Comparison of ENCODE assay signal across 13 cellular contexts in the genomic region with DNA sequence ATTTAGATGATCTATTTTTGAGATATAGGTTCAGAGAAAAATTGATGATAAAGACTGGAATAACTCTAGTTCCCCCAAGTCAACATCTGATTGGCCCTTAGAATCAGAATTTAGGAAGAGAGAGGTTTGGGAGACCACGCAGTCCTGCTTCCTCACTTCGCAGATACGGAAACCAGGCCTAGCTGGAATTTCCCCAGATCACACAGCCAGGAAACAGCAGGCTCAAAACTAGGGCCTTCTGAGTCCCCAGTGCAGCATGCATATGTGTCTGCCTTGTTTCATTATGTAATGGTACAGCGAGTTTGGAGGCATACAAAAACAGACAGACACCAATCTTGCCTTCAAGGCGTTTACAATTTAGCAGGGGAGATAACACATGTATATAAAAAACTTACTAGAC.
DNase-seq lines count a peak whose midpoint lies in the region; ATAC-seq, FAIRE-seq and TF ChIP-seq lines count a peak whose summit lies in the region.
"Had no signal": no experiment of that assay in that cellular context is flagged by ENCODE, and none has a peak within 500 bp of the region (broad histone marks: within the 10 kb centered on the region; RNA-seq: fewer than 3 reads in every experiment).

No MANE protein-coding gene starts in this region.

- no peaks in the 10 kb centered on the region for H3K9me3 Mint-ChIP-seq in dendritic cell treated with granulocyte-macrophage colony-stimulating factor and Interleukin-4, amounts not matched to agents 40 ng/mL and 50 ng/mL, for 4 days
- no peaks in the 10 kb centered on the region for H3K9me3 Mint-ChIP-seq in activated CD8-positive, alpha-beta memory T cell treated with anti-CD3 and anti-CD28 coated beads, Interleukin-2, amount 10 ng/mL, durations not matched to agents 7 days and 5 days (ENCODE audit: low read depth)
- H3K9me3 Mint-ChIP-seq: CD4-positive, alpha-beta T cell; GM23338; H9 had no signal

- no peak for FAIRE-seq in endothelial cell of umbilical vein (lab: Jason Lieb, UNC)

- H3K9ac ChIP-seq in BLaER1 (no peak overlapping the region), endothelial cell of umbilical vein (replicated peaks; ENCODE audit: extremely low read depth, insufficient read depth, low read length) (no peak overlapping the region)

- TF ChIP-seq POLR2A in endothelial cell of umbilical vein (IDR thresholded peaks at IDR 0.05; ENCODE audit: low read depth, low read length) = no peak

- H3K4me2 ChIP-seq in BLaER1 (peak overlapping the region; percentile 69; the same call in 1 of the 2 replicates), endothelial cell of umbilical vein (ENCODE audit: insufficient read depth, low read length) (no peak overlapping the region)
- H3K4me2 ChIP-seq: A549, GM23338 had no signal

- TF ChIP-seq CTCF in endothelial cell of umbilical vein (IDR thresholded peaks at IDR 0.05; ENCODE audit: extremely low read depth in 1 of 2, insufficient read depth in 1 of 2, low read depth in 1 of 2, low read length in 2 of 2) = no peak

- no TSS peak for BruUV-seq in endothelial cell of umbilical vein (replicated peaks; lab: Mats Ljungman, UMichigan)

- H3K4me1 ChIP-seq in BLaER1 (peaks cover 35% of the 10 kb centered on the region), endothelial cell of umbilical vein (ENCODE audit: control insufficient read depth, extremely low read depth, insufficient read depth, low read length) (no peaks in the 10 kb centered on the region)
- H3K4me1 ChIP-seq: A549 had no signal

- no peaks in the 10 kb centered on the region for H3K36me3 Mint-ChIP-seq in dendritic cell treated with granulocyte-macrophage colony-stimulating factor and Interleukin-4, amounts not matched to agents 40 ng/mL and 50 ng/mL, for 4 days (ENCODE audit: low read depth)
- no peaks in the 10 kb centered on the region for H3K36me3 Mint-ChIP-seq in activated CD8-positive, alpha-beta memory T cell treated with anti-CD3 and anti-CD28 coated beads, Interleukin-2, amount 10 ng/mL, durations not matched to agents 7 days and 5 days

- no peaks in the 10 kb centered on the region for H3K79me2 ChIP-seq in endothelial cell of umbilical vein (ENCODE audit: control insufficient read depth, insufficient read depth, low read length)

- H2AFZ ChIP-seq in endothelial cell of umbilical vein (ENCODE audit: low read depth, low read length) = no peak overlapping the region
- H2AFZ ChIP-seq: GM23338 had no signal

- H3K27me3 ChIP-seq in BLaER1 (no peaks in the 10 kb centered on the region), endothelial cell of umbilical vein (ENCODE audit: control insufficient read depth in 2 of 2, insufficient read depth in 2 of 2, low read length in 2 of 2) (no peaks in the 10 kb centered on the region)

- H3K36me3 ChIP-seq in BLaER1 (no peaks in the 10 kb centered on the region), endothelial cell of umbilical vein (ENCODE audit: control insufficient read depth in 2 of 2, extremely low read depth in 1 of 2, insufficient read depth in 2 of 2, low read length in 2 of 2) (no peaks in the 10 kb centered on the region)

- no peak for ATAC-seq in sciatic nerve
- no peak for ATAC-seq in activated CD8-positive, alpha-beta memory T cell treated with anti-CD3 and anti-CD28 coated beads, Interleukin-2, amount 10 ng/mL, durations not matched to agents 7 days and 5 days
- ATAC-seq: A549, GM23338 had no signal

- H4K20me1 ChIP-seq in BLaER1 (no peaks in the 10 kb centered on the region), endothelial cell of umbilical vein (replicated peaks; ENCODE audit: control insufficient read depth, extremely low read depth, insufficient read depth, low read length) (no peaks in the 10 kb centered on the region)

- intact Hi-C loops in dendritic cell treated with granulocyte-macrophage colony-stimulating factor and Interleukin-4, amounts not matched to agents 40 ng/mL and 50 ng/mL, for 4 days (cut with micrococcal nuclease) = no loop called here
- intact Hi-C loops in endothelial cell of umbilical vein (cut with micrococcal nuclease) = no loop called here
- intact Hi-C loops in sciatic nerve (cut with DNase I) = no loop called here

- no peak overlapping the region for H3K4me3 Mint-ChIP-seq in dendritic cell treated with granulocyte-macrophage colony-stimulating factor and Interleukin-4, amounts not matched to agents 40 ng/mL and 50 ng/mL, for 4 days
- H3K4me3 Mint-ChIP-seq in activated CD8-positive, alpha-beta memory T cell treated with anti-CD3 and anti-CD28 coated beads, Interleukin-2, amount 10 ng/mL, durations not matched to agents 7 days and 5 days = no peak overlapping the region
- H3K4me3 Mint-ChIP-seq: CD4-positive, alpha-beta T cell; GM23338; H9 had no signal

- dilution Hi-C loops in endothelial cell of umbilical vein (cut with MboI; ENCODE audit: extremely low pct_ligation_motif_present, low sequenced_read_pairs) = no loop called here

- H3K9me1 ChIP-seq in endothelial cell of umbilical vein (replicated peaks; ENCODE audit: control insufficient read depth, extremely low read depth, insufficient read depth, low read length) = no peaks in the 10 kb centered on the region

- POLR2A ChIA-PET in endothelial cell of umbilical vein (lab: Charles Lee) = no interaction called here

- peak overlapping the region; percentile 83 for H3K27ac Mint-ChIP-seq in dendritic cell treated with granulocyte-macrophage colony-stimulating factor and Interleukin-4, amounts not matched to agents 40 ng/mL and 50 ng/mL, for 4 days
- H3K27ac Mint-ChIP-seq in activated CD8-positive, alpha-beta memory T cell treated with anti-CD3 and anti-CD28 coated beads, Interleukin-2, amount 10 ng/mL, durations not matched to agents 7 days and 5 days = no peak overlapping the region
- H3K27ac Mint-ChIP-seq: CD4-positive, alpha-beta T cell; GM23338 had no signal

- H3K27me3 Mint-ChIP-seq in dendritic cell treated with granulocyte-macrophage colony-stimulating factor and Interleukin-4, amounts not matched to agents 40 ng/mL and 50 ng/mL, for 4 days = peaks cover 8% of the 10 kb centered on the region
- peaks cover 6% of the 10 kb centered on the region for H3K27me3 Mint-ChIP-seq in activated CD8-positive, alpha-beta memory T cell treated with anti-CD3 and anti-CD28 coated beads, Interleukin-2, amount 10 ng/mL, durations not matched to agents 7 days and 5 days
- H3K27me3 Mint-ChIP-seq: CD4-positive, alpha-beta T cell had no signal

- H3K4me3 ChIP-seq in BLaER1 = no peak overlapping the region
- no peak overlapping the region for H3K4me3 ChIP-seq in endothelial cell of umbilical vein (replicated peaks in 1 of 3; ENCODE audit: insufficient read depth in 1 of 3, low read depth in 1 of 3, low read length in 3 of 3)
- H3K4me3 ChIP-seq: A549, GM23338 had no signal

- peak; percentile 60 for DNase-seq in CD1c-positive myeloid dendritic cell (ENCODE audit: extremely low spot score)
- DNase-seq in endothelial cell of umbilical vein (ENCODE audit: low read depth, low spot score) = peak; percentile 20
- no peak for DNase-seq in NCI-H1092 treated with DMSO at 0.1 percent for 48 hours (lab: John Stamatoyannopoulos, UW)
- DNase-seq in sciatic nerve (ENCODE audit: low spot score) = no peak
- no peak for DNase-seq in activated CD8-positive, alpha-beta memory T cell treated with anti-CD3 and anti-CD28 coated beads, Interleukin-2, amount 10 ng/mL, durations not matched to agents 7 days and 5 days
- DNase-seq: Calu3; CD4-positive, alpha-beta T cell; DMS 273 treated with DMSO at 0.1 percent for 48 hours; H9 had no signal

- H3K4me1 Mint-ChIP-seq in dendritic cell treated with granulocyte-macrophage colony-stimulating factor and Interleukin-4, amounts not matched to agents 40 ng/mL and 50 ng/mL, for 4 days (ENCODE audit: low read depth) = peaks cover 29% of the 10 kb centered on the region
- H3K4me1 Mint-ChIP-seq in activated CD8-positive, alpha-beta memory T cell treated with anti-CD3 and anti-CD28 coated beads, Interleukin-2, amount 10 ng/mL, durations not matched to agents 7 days and 5 days = peaks cover 29% of the 10 kb centered on the region

- H3K9me3 ChIP-seq in BLaER1 = no peaks in the 10 kb centered on the region
- no peaks in the 10 kb centered on the region for H3K9me3 ChIP-seq in endothelial cell of umbilical vein (replicated peaks; ENCODE audit: control insufficient read depth, insufficient read depth, low read length)
- H3K9me3 ChIP-seq: A549 had no signal

- CTCF ChIA-PET in endothelial cell of umbilical vein (lab: Charles Lee) = no interaction called here
- CTCF ChIA-PET in activated CD8-positive, alpha-beta memory T cell treated with anti-CD3 and anti-CD28 coated beads, Interleukin-2, amount 10 ng/mL, durations not matched to agents 7 days and 5 days (lab: Charles Lee) = no interaction called here

- no peak overlapping the region for H3K27ac ChIP-seq in BLaER1
- no peak overlapping the region for H3K27ac ChIP-seq in endothelial cell of umbilical vein (ENCODE audit: insufficient read depth, low read depth, low read length)
- H3K27ac ChIP-seq: A549 had no signal

TF ChIP-seq in endothelial cell of umbilical vein, 7 proteins besides CTCF, POLR2A, EP300 and RAD21:
- TF ChIP-seq, protein P1, sequence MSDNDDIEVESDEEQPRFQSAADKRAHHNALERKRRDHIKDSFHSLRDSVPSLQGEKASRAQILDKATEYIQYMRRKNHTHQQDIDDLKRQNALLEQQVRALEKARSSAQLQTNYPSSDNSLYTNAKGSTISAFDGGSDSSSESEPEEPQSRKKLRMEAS (IDR thresholded peaks at IDR 0.05; ENCODE audit: insufficient read depth, insufficient read length) = no peak
- TF ChIP-seq POLR2AphosphoS5 (IDR thresholded peaks at IDR 0.05; ENCODE audit: insufficient read depth, low read depth, low read length) (no peak), JUN (IDR thresholded peaks at IDR 0.05; ENCODE audit: borderline replicate concordance, insufficient read depth, insufficient read length, low read depth) (no peak), EZH2 (IDR thresholded peaks at IDR 0.05; ENCODE audit: borderline replicate concordance, low read depth, low read length, severe bottlenecking) (no peak), GATA2 (IDR thresholded peaks at IDR 0.05; ENCODE audit: insufficient read depth, insufficient read length, low read depth, low read length) (no peak), FOS (IDR thresholded peaks at IDR 0.05; ENCODE audit: borderline replicate concordance, insufficient read depth, low read length) (no peak), MYC (IDR thresholded peaks at IDR 0.05; ENCODE audit: low read depth, low read length) (no peak)

Comparison
In these comparisons a context has a peak if more than half of its experiments do, and no peak if none do; other contexts are left out.
1. DNase-seq: peak in CD1c-positive myeloid dendritic cell (single experiment) and endothelial cell of umbilical vein (single experiment); none in NCI-H1092 treated with DMSO at 0.1 percent for 48 hours (single experiment), sciatic nerve (single experiment) and activated CD8-positive, alpha-beta memory T cell treated with anti-CD3 and anti-CD28 coated beads, Interleukin-2, amount 10 ng/mL, durations not matched to agents 7 days and 5 days (single experiment).